8 cellular contexts compared by ENCODE assay signal in the genomic region with DNA sequence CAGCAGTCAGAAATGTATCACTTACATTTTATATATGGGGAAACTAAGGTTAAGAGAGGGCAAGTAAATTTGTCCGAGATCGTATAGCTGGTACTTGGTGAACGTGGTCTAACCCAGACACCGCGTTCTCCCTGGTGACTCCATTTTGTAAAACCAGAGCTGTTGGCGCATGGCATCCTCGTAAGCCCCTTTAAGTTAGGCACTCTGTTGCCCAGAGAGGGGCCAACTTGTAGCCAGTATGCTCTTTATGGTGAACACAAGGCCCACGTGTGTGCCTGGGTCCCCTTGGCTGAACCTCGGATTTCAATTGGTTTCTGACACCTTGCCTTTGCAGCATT.
A peak's percentile ranks its signal among the peaks of the same experiment; 100 is the strongest.
DNase-seq lines count a peak whose midpoint lies in the region; ATAC-seq and TF ChIP-seq lines count a peak whose summit lies in the region.

No MANE protein-coding gene starts in this region.

- DNase-seq in activated T-cell treated with anti-CD3 and anti-CD28 coated beads for 1 hour (ENCODE audit: low read depth): peak; percentile 9
- no peak for DNase-seq in activated T-cell treated with anti-CD3 and anti-CD28 coated beads for 4 hours
- peak; percentile 1 to 6 for DNase-seq in activated CD4-positive, alpha-beta T cell treated with anti-CD3 and anti-CD28 coated beads, Interleukin-2, amount 50 U/mL, for 4 hours
- no peak for DNase-seq in foreskin fibroblast
- DNase-seq in substantia nigra (lab: John Stamatoyannopoulos, UW): peak in 4 of 49 donors; percentile 2 to 12 (median 8)

- H3K4me3 ChIP-seq in foreskin fibroblast (ENCODE audit: low read depth in 1 of 2, low read length in 2 of 2): peak overlapping the region; percentile 70 to 94

- ATAC-seq in HG03521 (IDR thresholded peaks at IDR 0.05; ENCODE audit: unreplicated experiment) (no peak), GM21723 (IDR thresholded peaks at IDR 0.05; ENCODE audit: unreplicated experiment) (no peak), GM21825 (IDR thresholded peaks at IDR 0.05; ENCODE audit: unreplicated experiment) (no peak)

- no peak for TF ChIP-seq CTCF in foreskin fibroblast (IDR thresholded peaks at IDR 0.05; ENCODE audit: low read depth, low read length)

- peak overlapping the region; percentile 81 for H3K27ac ChIP-seq in substantia nigra (ENCODE audit: low read depth, low read length, poor library complexity, severe bottlenecking)

Comparison
In these comparisons a context has a peak if more than half of its experiments do, and no peak if none do; other contexts are left out.
1. DNase-seq: peak in activated T-cell treated with anti-CD3 and anti-CD28 coated beads for 1 hour (single experiment) and activated CD4-positive, alpha-beta T cell treated with anti-CD3 and anti-CD28 coated beads, Interleukin-2, amount 50 U/mL, for 4 hours (2 of 2); none in activated T-cell treated with anti-CD3 and anti-CD28 coated beads for 4 hours (single experiment) and foreskin fibroblast (0 of 2).